ENCODE assay signal across 12 cellular contexts in the genomic region with DNA sequence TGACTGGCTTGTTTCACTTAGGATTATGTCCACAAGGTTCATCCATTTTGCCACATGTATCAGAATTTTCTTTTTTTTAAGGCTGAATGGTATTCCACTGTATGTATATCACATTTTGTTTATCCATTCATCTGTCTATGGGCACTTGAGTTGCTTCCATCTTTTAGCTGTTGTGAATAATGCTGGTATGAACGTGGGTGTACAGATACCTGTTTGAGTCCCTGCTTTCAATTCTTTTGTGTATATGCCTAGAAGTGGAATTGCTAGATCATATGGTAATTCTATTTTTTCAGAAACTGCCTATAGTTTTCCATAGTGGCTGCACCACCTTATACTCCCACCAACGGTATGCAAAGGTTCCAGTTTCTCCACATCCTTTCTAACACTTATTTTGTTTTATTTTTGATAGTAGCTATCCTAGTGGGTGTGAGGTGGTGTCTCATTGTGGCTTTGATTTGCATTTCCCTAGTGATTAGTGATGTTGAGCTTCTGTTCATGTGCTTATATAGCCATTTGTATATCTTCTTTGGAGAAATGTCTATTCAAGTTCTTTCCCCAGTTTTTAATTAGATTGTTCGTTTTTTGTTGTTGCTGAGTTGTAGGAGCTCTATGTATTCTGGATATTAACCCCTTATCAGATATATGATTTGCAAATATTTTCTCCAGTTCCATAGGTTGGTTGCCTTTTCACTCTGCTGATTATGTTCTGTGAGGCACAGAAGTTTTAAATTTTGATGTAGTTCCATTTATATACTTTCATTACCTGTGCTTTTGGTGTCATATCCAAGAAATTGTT. TPM values are rescaled to one million over a fixed set of nuclear protein-coding genes. Genes with fewer than 3 reads are reported as not detected.
DNase-seq lines count a peak whose midpoint lies in the region; ATAC-seq lines count a peak whose summit lies in the region.
"Had no signal": no experiment of that assay in that cellular context is flagged by ENCODE, and none has a peak within 500 bp of the region (broad histone marks: within the 10 kb centered on the region; RNA-seq: fewer than 3 reads in every experiment).

No MANE protein-coding gene starts in this region.

- WGBS in mesenchymal stem cell, result 69% methylated on average over 2 of the region's 3 CpGs

- no peak overlapping the region for H2BK120ac ChIP-seq in mesenchymal stem cell (ENCODE audit: low read depth, low read length)

- POLR2A ChIA-PET in CD4-positive, alpha-beta memory T cell (lab: Charles Lee; ENCODE audit: partially characterized antibody), result interaction anchor here (0.9 to 1.2 kb wide), 2 partner anchors 41 to 184 kb away, joined by 3 read pairs; a partner anchor contains a TSS
- POLR2A ChIA-PET in T-cell (lab: Charles Lee), result interaction anchor here in 1 of 2 donors (0.6 kb wide), 1 partner anchor 242 kb away, joined by 4 read pairs; no protein-coding TSS in a partner anchor

- H2BK5ac ChIP-seq in mesenchymal stem cell (ENCODE audit: low read depth, low read length, poor library complexity, severe bottlenecking), result no peak overlapping the region

- H3K4me3 ChIP-seq in CD4-positive, alpha-beta memory T cell (ENCODE audit: low read length in 2 of 2), result no peak overlapping the region
- H3K4me3 ChIP-seq in mesenchymal stem cell (ENCODE audit: insufficient read depth in 1 of 2, low read depth in 1 of 2, low read length in 2 of 2), result peak overlapping the region in 1 of 2 experiments; percentile 60
- H3K4me3 ChIP-seq: breast epithelium had no signal

- peaks cover 83% of the 10 kb centered on the region for H3K4me1 ChIP-seq in CD4-positive, alpha-beta memory T cell (ENCODE audit: insufficient read depth, low read length)
- H3K4me1 ChIP-seq in mesenchymal stem cell (ENCODE audit: control insufficient read depth, insufficient read depth, low read depth, low read length), result peaks cover 6% of the 10 kb centered on the region
- H3K4me1 ChIP-seq: breast epithelium had no signal

- ATAC-seq in GM18907 (IDR thresholded peaks at IDR 0.05; ENCODE audit: unreplicated experiment) (peak; percentile 46), T-cell (replicated peaks in 1 of 4) (peak in 1 of 4 experiments; percentile 28)

- intact Hi-C loops in CD4-positive, alpha-beta memory T cell (cut with micrococcal nuclease), result loop anchor here (2.0 kb wide), 1 partner anchor 14 kb away; no protein-coding TSS in a partner anchor
- intact Hi-C loops in posterior cingulate gyrus (cut with DNase I), result no loop called here

- no peak overlapping the region for H2BK15ac ChIP-seq in mesenchymal stem cell (ENCODE audit: low read depth, poor library complexity, severe bottlenecking)

- no peak overlapping the region for H3K18ac ChIP-seq in mesenchymal stem cell (ENCODE audit: low read depth in 1 of 2, low read length in 2 of 2)

- H2BK12ac ChIP-seq in mesenchymal stem cell (ENCODE audit: low read length in 2 of 2), result no peak overlapping the region

- H3K36me3 ChIP-seq in CD4-positive, alpha-beta memory T cell (ENCODE audit: insufficient read depth, low read length), result no peaks in the 10 kb centered on the region
- no peaks in the 10 kb centered on the region for H3K36me3 ChIP-seq in mesenchymal stem cell (ENCODE audit: control insufficient read depth in 1 of 2, insufficient read depth in 2 of 2, low read depth in 1 of 2, low read length in 2 of 2)
- H3K36me3 ChIP-seq: breast epithelium had no signal

- H3K4me1 Mint-ChIP-seq in CD4-positive, alpha-beta memory T cell, result peaks cover 73 to 97% (median 84%) of the 10 kb centered on the region in 4 donors
- peaks cover 67 to 89% (median 88%) of the 10 kb centered on the region in 3 donors for H3K4me1 Mint-ChIP-seq in T-cell

- H3K14ac ChIP-seq in mesenchymal stem cell (ENCODE audit: low read length in 2 of 2), result no peak overlapping the region

- H3K4ac ChIP-seq in mesenchymal stem cell (ENCODE audit: low read depth in 1 of 2, low read length in 2 of 2), result no peak overlapping the region

- no peak overlapping the region for H2AK5ac ChIP-seq in mesenchymal stem cell (ENCODE audit: low read length, severe bottlenecking)

- H3K36me3 Mint-ChIP-seq in CD4-positive, alpha-beta memory T cell, result peaks cover 16 to 43% of the 10 kb centered on the region in 2 donors
- peaks cover 18% of the 10 kb centered on the region for H3K36me3 Mint-ChIP-seq in T-cell

- peak overlapping the region; percentile 26 to 87 (median 76) for H3K27ac Mint-ChIP-seq in CD4-positive, alpha-beta memory T cell
- H3K27ac Mint-ChIP-seq in T-cell, result peak overlapping the region; percentile 13 to 47

- CTCF ChIA-PET in CD4-positive, alpha-beta memory T cell (lab: Charles Lee; ENCODE audit: partially characterized antibody), result interaction anchor here (0.9 to 1.7 kb wide), 7 partner anchors 12 to 136 kb away, joined by 3 to 6 read pairs (median 4); no protein-coding TSS in a partner anchor
- CTCF ChIA-PET in T-cell (lab: Charles Lee), result interaction anchor here in 1 of 2 donors (0.6 to 1.3 kb wide), 3 partner anchors 12 to 92 kb away, joined by 3 to 5 read pairs (median 4); no protein-coding TSS in a partner anchor

- H3K9ac ChIP-seq in mesenchymal stem cell (ENCODE audit: low read length), result peak overlapping the region; percentile 42

- peaks cover 8% of the 10 kb centered on the region for H3K79me1 ChIP-seq in mesenchymal stem cell (replicated peaks; ENCODE audit: low read length, poor library complexity, severe bottlenecking)

- DNase-seq in CD4-positive, alpha-beta memory T cell, result no peak
- DNase-seq in T-cell (no peak), mesenchymal stem cell (no peak), NCI-H1436 (lab: John Stamatoyannopoulos, UW) (no peak), OCI-M2 (lab: John Stamatoyannopoulos, UW; ENCODE audit: unreplicated experiment) (no peak), posterior cingulate gyrus (no peak)
- DNase-seq in NK-92 treated with Interleukin-12 subunit alpha and Interleukin-12 subunit beta, amount 100 ng/mL, for 24 hours (lab: John Stamatoyannopoulos, UW), result no peak
- DNase-seq: NCI-H1092 treated with DMSO at 0.1 percent for 48 hours, NCI-H510A treated with DMSO at 0.1 percent for 48 hours had no signal

- no peaks in the 10 kb centered on the region for H3K27me3 Mint-ChIP-seq in CD4-positive, alpha-beta memory T cell
- H3K27me3 Mint-ChIP-seq in T-cell, result no peaks in the 10 kb centered on the region

- H4K91ac ChIP-seq in mesenchymal stem cell (ENCODE audit: low read length), result no peak overlapping the region

- peak overlapping the region in 7 of 8 donors; percentile 0 to 85 (median 67) for H3K4me3 Mint-ChIP-seq in CD4-positive, alpha-beta memory T cell
- H3K4me3 Mint-ChIP-seq in T-cell, result peak overlapping the region; percentile 3 to 53 (median 45)
- H3K4me3 Mint-ChIP-seq: neural crest cell had no signal

- no peak overlapping the region for H3K4me2 ChIP-seq in mesenchymal stem cell (ENCODE audit: low read length, poor library complexity, severe bottlenecking)

- H4K8ac ChIP-seq in mesenchymal stem cell (ENCODE audit: low read length), result no peak overlapping the region

- H3K23ac ChIP-seq in mesenchymal stem cell (ENCODE audit: low read length in 2 of 2), result no peak overlapping the region

- no peak overlapping the region for H3K27ac ChIP-seq in CD4-positive, alpha-beta memory T cell (ENCODE audit: low read depth, low read length)
- no peak overlapping the region for H3K27ac ChIP-seq in mesenchymal stem cell (ENCODE audit: low read length, poor library complexity, severe bottlenecking)

- no peaks in the 10 kb centered on the region for H3K9me3 Mint-ChIP-seq in CD4-positive, alpha-beta memory T cell
- peaks cover 0 to 5% (median 0%) of the 10 kb centered on the region in 3 donors for H3K9me3 Mint-ChIP-seq in T-cell
- H3K9me3 Mint-ChIP-seq: neural crest cell had no signal

- no peak overlapping the region for H2AFZ ChIP-seq in mesenchymal stem cell (ENCODE audit: low read depth, low read length)

- no peaks in the 10 kb centered on the region for H3K9me3 ChIP-seq in CD4-positive, alpha-beta memory T cell (ENCODE audit: control insufficient read depth in 1 of 2, low read length in 2 of 2)
- H3K9me3 ChIP-seq in mesenchymal stem cell (ENCODE audit: control insufficient read depth, low read length), result no peaks in the 10 kb centered on the region
- H3K9me3 ChIP-seq: breast epithelium had no signal

- no peaks in the 10 kb centered on the region for H3K27me3 ChIP-seq in CD4-positive, alpha-beta memory T cell (ENCODE audit: insufficient read depth, low read length)
- no peaks in the 10 kb centered on the region for H3K27me3 ChIP-seq in mesenchymal stem cell (ENCODE audit: control insufficient read depth in 1 of 2, insufficient read depth in 1 of 2, low read length in 2 of 2)
- H3K27me3 ChIP-seq: breast epithelium had no signal

RNA-seq across cellular contexts. Expression of a gene that starts 40.7 kb away (rescaled TPM):
- total RNA-seq in CD4-positive, alpha-beta memory T cell, result 100 to 1,000 TPM; 168 to 180 TPM
- 100 to 1,000 TPM; 134 to 165 TPM for polyA plus RNA-seq in CD4-positive, alpha-beta memory T cell
- 100 to 1,000 TPM; 123 to 151 (median 136) TPM for total RNA-seq in T-cell
- 2.9 TPM for polyA plus RNA-seq in mesenchymal stem cell (2013, experiment 1 of 2)
- 3.6 TPM for polyA plus RNA-seq in mesenchymal stem cell (2013, experiment 2 of 2)
